1 cellular context compared by ENCODE assay signal in the genomic region with DNA sequence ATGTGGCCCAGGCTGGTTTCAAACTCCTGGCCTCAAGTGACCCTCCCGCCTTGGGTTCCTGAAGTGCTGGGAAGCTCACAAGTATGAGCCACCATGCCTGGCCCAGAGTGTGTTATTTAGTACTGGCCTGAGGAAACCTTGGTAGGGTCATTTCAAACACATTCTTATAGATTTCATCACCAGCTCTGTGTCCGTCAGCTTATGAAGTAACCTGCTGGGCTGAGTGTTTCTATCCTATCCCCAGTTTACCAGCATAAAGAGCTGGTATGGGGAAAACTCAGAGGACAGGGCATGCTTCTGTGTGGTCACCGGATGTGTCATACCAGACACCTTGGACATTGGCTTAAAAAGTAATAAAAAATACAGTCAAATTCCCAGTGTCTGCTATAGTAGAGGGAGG.
A peak's percentile ranks its signal among the peaks of the same experiment; 100 is the strongest.
TF ChIP-seq lines count a peak whose summit lies in the region.

No MANE protein-coding gene starts in this region.

TF ChIP-seq in IMR-90, 13 proteins besides CTCF, POLR2A, EP300 and RAD21:
- no peak for TF ChIP-seq RCOR1 (IDR thresholded peaks at IDR 0.05; ENCODE audit: insufficient replicate concordance, low read length)
- TF ChIP-seq, protein P1, sequence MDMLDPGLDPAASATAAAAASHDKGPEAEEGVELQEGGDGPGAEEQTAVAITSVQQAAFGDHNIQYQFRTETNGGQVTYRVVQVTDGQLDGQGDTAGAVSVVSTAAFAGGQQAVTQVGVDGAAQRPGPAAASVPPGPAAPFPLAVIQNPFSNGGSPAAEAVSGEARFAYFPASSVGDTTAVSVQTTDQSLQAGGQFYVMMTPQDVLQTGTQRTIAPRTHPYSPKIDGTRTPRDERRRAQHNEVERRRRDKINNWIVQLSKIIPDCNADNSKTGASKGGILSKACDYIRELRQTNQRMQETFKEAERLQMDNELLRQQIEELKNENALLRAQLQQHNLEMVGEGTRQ (IDR thresholded peaks at IDR 0.05; ENCODE audit: low read depth, low read length): no peak
- TF ChIP-seq CEBPB (IDR thresholded peaks at IDR 0.05; ENCODE audit: low read depth, low read length): peak; percentile 51; the same call in 1 of the 2 replicates
- no peak for TF ChIP-seq BHLHE40 (IDR thresholded peaks at IDR 0.05; ENCODE audit: low read depth, low read length)
